In genomic region chr4:170853422-170854021, GRCh38 we compare ENCODE assay signal across 7 cellular contexts.
DNase-seq lines count a peak whose midpoint lies in the region; ATAC-seq, FAIRE-seq and TF ChIP-seq lines count a peak whose summit lies in the region.

No MANE protein-coding gene starts in this region.

- DNase-seq in ELF-1 (ENCODE audit: low read depth, low spot score) (peak; percentile 66), GM19239 (ENCODE audit: insufficient read length, low spot score) (no peak), OCI-M1 (lab: John Stamatoyannopoulos, UW) (peak; percentile 87), endothelial cell (ENCODE audit: low spot score) (peak; percentile 73), neural crest cell (ENCODE audit: low read depth, low spot score) (peak; percentile 45), posterior vena cava (ENCODE audit: low spot score) (no peak)

- H3K4me3 Mint-ChIP-seq in endothelial cell (ENCODE audit: unreplicated experiment) (no peak overlapping the region), neural crest cell (no peak overlapping the region)

- H3K9me3 Mint-ChIP-seq in endothelial cell (ENCODE audit: unreplicated experiment) (no peaks in the 10 kb centered on the region), neural crest cell (peaks cover 6% of the 10 kb centered on the region)

- TF ChIP-seq CTCF in endothelial cell (IDR thresholded peaks at IDR 0.05; ENCODE audit: unreplicated experiment) (peak; percentile 95), neural crest cell (conservative IDR thresholded peaks at IDR 0.05) (peak; percentile 93)

- H3K27ac Mint-ChIP-seq in endothelial cell (ENCODE audit: unreplicated experiment), result no peak overlapping the region
- H3K27ac Mint-ChIP-seq in neural crest cell (ENCODE audit: unreplicated experiment), result no peak overlapping the region

- H3K27me3 Mint-ChIP-seq in endothelial cell (ENCODE audit: unreplicated experiment) (no peaks in the 10 kb centered on the region), neural crest cell (ENCODE audit: low read depth) (no peaks in the 10 kb centered on the region)

- FAIRE-seq in GM19239 (lab: Jason Lieb, UNC), result peak; percentile 86

- H3K36me3 Mint-ChIP-seq in endothelial cell (ENCODE audit: low read depth, unreplicated experiment), result no peaks in the 10 kb centered on the region
- H3K36me3 Mint-ChIP-seq in neural crest cell (ENCODE audit: low read depth), result no peaks in the 10 kb centered on the region

- intact Hi-C loops in posterior vena cava (cut with DNase I), result no loop called here

- H3K4me1 Mint-ChIP-seq in endothelial cell (ENCODE audit: unreplicated experiment) (no peaks in the 10 kb centered on the region), neural crest cell (no peaks in the 10 kb centered on the region)

- peak; percentile 79 for ATAC-seq in HG03135 (IDR thresholded peaks at IDR 0.05; ENCODE audit: unreplicated experiment)

Comparison
In these comparisons a context has a peak if more than half of its experiments do, and no peak if none do; other contexts are left out.
1. DNase-seq: peak in ELF-1 (single experiment), OCI-M1 (single experiment), endothelial cell (single experiment) and neural crest cell (single experiment); none in GM19239 (single experiment) and posterior vena cava (single experiment).